In genomic region chr17:61337247-61337812, GRCh38 we compare ENCODE assay signal across 16 cellular contexts.
DNase-seq lines count a peak whose midpoint lies in the region; ATAC-seq, FAIRE-seq and TF ChIP-seq lines count a peak whose summit lies in the region.
"Had no signal": no experiment of that assay in that cellular context is flagged by ENCODE, and none has a peak within 500 bp of the region (broad histone marks: within the 10 kb centered on the region; RNA-seq: fewer than 3 reads in every experiment).

No MANE protein-coding gene starts in this region.

- FAIRE-seq in RCC 7860 (lab: Jason Lieb, UNC) = no peak

- DNase-seq in Daoy (ENCODE audit: low read depth) (peak; percentile 34), RCC 7860 (ENCODE audit: low spot score) (peak; percentile 41), endodermal cell (peak; percentile 75), nephron progenitor cell (no peak), NK-92 (lab: John Stamatoyannopoulos, UW; ENCODE audit: unreplicated experiment) (no peak), SIG-M5 treated with dmso at 0.1 percent for 504 hours (lab: John Stamatoyannopoulos, UW; ENCODE audit: unreplicated experiment) (no peak), mucosa of descending colon (no peak), CD14-positive monocyte (ENCODE audit: low spot score) (no peak)
- DNase-seq: activated B cell treated with CpG ODN at 0.5 μM for 24 hours; activated naive CD4-positive, alpha-beta T cell treated with Interleukin-2 at 50 U/mL for 16 hours; NCI-H2171; spleen had no signal

- H3K27me3 ChIP-seq in endodermal cell (ENCODE audit: control insufficient read depth, insufficient read depth, low read length, poor library complexity, severe bottlenecking) = no peaks in the 10 kb centered on the region
- H3K27me3 ChIP-seq: cardiac muscle cell, neutrophil, spleen, suprapubic skin had no signal

- H3K4me3 ChIP-seq in endodermal cell (ENCODE audit: low read length) (no peak overlapping the region), mucosa of descending colon (no peak overlapping the region)
- H3K4me3 ChIP-seq: cardiac muscle cell, SK-N-MC, spleen, suprapubic skin had no signal

- H3K36me3 ChIP-seq in endodermal cell (ENCODE audit: control insufficient read depth, insufficient read depth, low read length) = no peaks in the 10 kb centered on the region
- H3K36me3 ChIP-seq in mucosa of descending colon (ENCODE audit: low read depth) = no peaks in the 10 kb centered on the region
- H3K36me3 ChIP-seq: cardiac muscle cell, neutrophil, spleen, suprapubic skin had no signal

- no peak overlapping the region for H3K27ac ChIP-seq in endodermal cell (ENCODE audit: low read depth, low read length)
- H3K27ac ChIP-seq: cardiac muscle cell, neutrophil, SK-N-MC, suprapubic skin had no signal

- H3K36me3 Mint-ChIP-seq in endodermal cell (ENCODE audit: low read depth) = no peaks in the 10 kb centered on the region
- H3K36me3 Mint-ChIP-seq in nephron progenitor cell (ENCODE audit: low read depth) = no peaks in the 10 kb centered on the region
- H3K36me3 Mint-ChIP-seq in CD14-positive monocyte = no peaks in the 10 kb centered on the region

- H3K9ac ChIP-seq in endodermal cell (ENCODE audit: extremely low read depth, low read length, poor library complexity, severe bottlenecking) = no peak overlapping the region

- H3K9me3 ChIP-seq in endodermal cell (ENCODE audit: control insufficient read depth, low read length) (no peaks in the 10 kb centered on the region), mucosa of descending colon (no peaks in the 10 kb centered on the region)
- H3K9me3 ChIP-seq: neutrophil, spleen, suprapubic skin had no signal

- TF ChIP-seq CTCF in endodermal cell (conservative IDR thresholded peaks at IDR 0.05) = peak; percentile 30
- TF ChIP-seq CTCF in nephron progenitor cell (IDR thresholded peaks at IDR 0.05) = no peak
- no peak for TF ChIP-seq CTCF in mucosa of descending colon (IDR thresholded peaks at IDR 0.05)
- no peak for TF ChIP-seq CTCF in CD14-positive monocyte (IDR thresholded peaks at IDR 0.05)

- H3K4me1 Mint-ChIP-seq in endodermal cell (peaks cover 17% of the 10 kb centered on the region), nephron progenitor cell (peaks cover 41% of the 10 kb centered on the region), CD14-positive monocyte (peaks cover 3% of the 10 kb centered on the region)
- H3K4me1 Mint-ChIP-seq: activated B cell treated with CpG ODN at 0.5 μM for 24 hours had no signal

- intact Hi-C loops in mucosa of descending colon (cut with DNase I, micrococcal nuclease) (no loop called here), CD14-positive monocyte (cut with micrococcal nuclease) (no loop called here)

- H3K4me3 Mint-ChIP-seq in endodermal cell (no peak overlapping the region), nephron progenitor cell (peak overlapping the region; percentile 40), CD14-positive monocyte (no peak overlapping the region)
- H3K4me3 Mint-ChIP-seq: activated B cell treated with CpG ODN at 0.5 μM for 24 hours had no signal

- H3K4me1 ChIP-seq in endodermal cell (ENCODE audit: control insufficient read depth, insufficient read depth, low read length) = peaks cover 3% of the 10 kb centered on the region
- H3K4me1 ChIP-seq in mucosa of descending colon (ENCODE audit: low read depth) = no peaks in the 10 kb centered on the region

- H3K27me3 Mint-ChIP-seq in endodermal cell (ENCODE audit: insufficient read depth) = peaks cover 42% of the 10 kb centered on the region
- H3K27me3 Mint-ChIP-seq in nephron progenitor cell (ENCODE audit: low read depth, poor library complexity) = peaks cover 22% of the 10 kb centered on the region
- H3K27me3 Mint-ChIP-seq in CD14-positive monocyte (ENCODE audit: low read depth in 3 of 3) = peaks cover 0 to 4% (median 3%) of the 10 kb centered on the region in 3 donors
- H3K27me3 Mint-ChIP-seq: activated B cell treated with CpG ODN at 0.5 μM for 24 hours had no signal

- H3K9me3 Mint-ChIP-seq in endodermal cell (no peaks in the 10 kb centered on the region), nephron progenitor cell (no peaks in the 10 kb centered on the region), CD14-positive monocyte (no peaks in the 10 kb centered on the region)
- H3K9me3 Mint-ChIP-seq: activated B cell treated with CpG ODN at 0.5 μM for 24 hours had no signal

- H3K27ac Mint-ChIP-seq in endodermal cell = no peak overlapping the region
- H3K27ac Mint-ChIP-seq in nephron progenitor cell = peak overlapping the region; percentile 95
- H3K27ac Mint-ChIP-seq in CD14-positive monocyte = no peak overlapping the region
- H3K27ac Mint-ChIP-seq: activated B cell treated with CpG ODN at 0.5 μM for 24 hours had no signal

- ATAC-seq in mucosa of descending colon = no peak

- 82 to 88% methylated on average over 4 to 8 of the region's 9 CpGs for WGBS in endodermal cell (ENCODE audit: insufficient coverage in 1 of 2, insufficient read length in 1 of 2), 2 experiments

Comparison
In these comparisons a context has a peak if more than half of its experiments do, and no peak if none do; other contexts are left out.
1. DNase-seq: peak in Daoy (single experiment), RCC 7860 (single experiment) and endodermal cell (single experiment); none in nephron progenitor cell (single experiment), NK-92 (single experiment), SIG-M5 treated with dmso at 0.1 percent for 504 hours (single experiment), mucosa of descending colon (0 of 3) and CD14-positive monocyte (single experiment).